In genomic region chr11:68841718-68842426, GRCh38 we compare ENCODE assay signal across 8 cellular contexts.
A peak's percentile ranks its signal among the peaks of the same experiment; 100 is the strongest.
DNase-seq lines count a peak whose midpoint lies in the region; ATAC-seq lines count a peak whose summit lies in the region.

CPT1A (minus strand) TSS chr11:68841916; CDS start chr11:68815474, 26,442 bp downstream.

- H3K4me1 Mint-ChIP-seq in central memory CD8-positive, alpha-beta T cell, result peaks cover 48% of the 10 kb centered on the region

- DNase-seq in AML-193 (lab: John Stamatoyannopoulos, UW) (peak; percentile 55 to 56), NCI-H146 treated with DMSO at 0.1 percent for 48 hours (lab: John Stamatoyannopoulos, UW; ENCODE audit: unreplicated experiment) (peak; percentile 22), islet precursor cell (peak; percentile 71), inferior parietal cortex (ENCODE audit: extremely low spot score) (no peak)
- peak; percentile 29 to 50 (median 42) for DNase-seq in activated CD4-positive, CD25-positive, alpha-beta regulatory T cell (lab: John Stamatoyannopoulos, UW)
- DNase-seq in central memory CD8-positive, alpha-beta T cell (ENCODE audit: low spot score in 2 of 2), result peak in 1 of 2 donors; percentile 24
- DNase-seq in stimulated activated CD4-positive, alpha-beta T cell treated with anti-CD3 and anti-CD28 coated beads, Interleukin-15, amount 100 ng/mL, for 1 hour (ENCODE audit: low read depth in 1 of 2, low spot score in 1 of 2), result peak; percentile 41 to 58

- no peaks in the 10 kb centered on the region for H3K9me3 Mint-ChIP-seq in central memory CD8-positive, alpha-beta T cell

- peaks cover 17% of the 10 kb centered on the region for H3K36me3 Mint-ChIP-seq in central memory CD8-positive, alpha-beta T cell (ENCODE audit: insufficient read depth)

- H3K27ac Mint-ChIP-seq in central memory CD8-positive, alpha-beta T cell (ENCODE audit: low read depth), result peak within 1 kb of the TSS; percentile 40

- ATAC-seq in GM21515 (IDR thresholded peaks at IDR 0.05; ENCODE audit: unreplicated experiment), result peak; percentile 34
- ATAC-seq in central memory CD8-positive, alpha-beta T cell (replicated peaks; ENCODE audit: extremely low read depth, poor library complexity, severe bottlenecking), result peak; percentile 10

- no peaks in the 10 kb centered on the region for H3K27me3 Mint-ChIP-seq in central memory CD8-positive, alpha-beta T cell

- peak within 1 kb of the TSS; percentile 81 for H3K4me3 Mint-ChIP-seq in central memory CD8-positive, alpha-beta T cell
